ENCODE assay signal across 1 cellular context in genomic region chr1:156103521-156103947, GRCh38.
TF ChIP-seq lines count a peak whose summit lies in the region.

No MANE protein-coding gene starts in this region.

TF ChIP-seq in SK-N-SH treated with all-trans-retinoic acid at 6 μM for 48 hours, 23 proteins besides CTCF, POLR2A, EP300 and RAD21 (continued from another document):
- no peak for TF ChIP-seq PATZ1 (CRISPR knock-in tag; IDR thresholded peaks at IDR 0.05; ENCODE audit: borderline replicate concordance)
- TF ChIP-seq CSDC2 (CRISPR knock-in tag; IDR thresholded peaks at IDR 0.05), result no peak
- TF ChIP-seq BACH2 (CRISPR knock-in tag; IDR thresholded peaks at IDR 0.05; ENCODE audit: borderline replicate concordance), result no peak
- TF ChIP-seq, protein P1, sequence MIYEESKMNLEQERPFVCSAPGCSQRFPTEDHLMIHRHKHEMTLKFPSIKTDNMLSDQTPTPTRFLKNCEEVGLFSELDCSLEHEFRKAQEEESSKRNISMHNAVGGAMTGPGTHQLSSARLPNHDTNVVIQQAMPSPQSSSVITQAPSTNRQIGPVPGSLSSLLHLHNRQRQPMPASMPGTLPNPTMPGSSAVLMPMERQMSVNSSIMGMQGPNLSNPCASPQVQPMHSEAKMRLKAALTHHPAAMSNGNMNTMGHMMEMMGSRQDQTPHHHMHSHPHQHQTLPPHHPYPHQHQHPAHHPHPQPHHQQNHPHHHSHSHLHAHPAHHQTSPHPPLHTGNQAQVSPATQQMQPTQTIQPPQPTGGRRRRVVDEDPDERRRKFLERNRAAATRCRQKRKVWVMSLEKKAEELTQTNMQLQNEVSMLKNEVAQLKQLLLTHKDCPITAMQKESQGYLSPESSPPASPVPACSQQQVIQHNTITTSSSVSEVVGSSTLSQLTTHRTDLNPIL (CRISPR knock-in tag; IDR thresholded peaks at IDR 0.05; ENCODE audit: low read depth), result no peak
- TF ChIP-seq ZFP3 (CRISPR knock-in tag; IDR thresholded peaks at IDR 0.05), result no peak
- no peak for TF ChIP-seq SNAI2 (CRISPR knock-in tag; IDR thresholded peaks at IDR 0.05)
- no peak for TF ChIP-seq TOX (CRISPR knock-in tag; IDR thresholded peaks at IDR 0.05; ENCODE audit: borderline replicate concordance)
- no peak for TF ChIP-seq ZC3H10 (CRISPR knock-in tag; IDR thresholded peaks at IDR 0.05)
- TF ChIP-seq ZNF8 (CRISPR knock-in tag; IDR thresholded peaks at IDR 0.05), result no peak
- TF ChIP-seq ZNF70 (CRISPR knock-in tag; IDR thresholded peaks at IDR 0.05), result no peak
- TF ChIP-seq, protein P2, sequence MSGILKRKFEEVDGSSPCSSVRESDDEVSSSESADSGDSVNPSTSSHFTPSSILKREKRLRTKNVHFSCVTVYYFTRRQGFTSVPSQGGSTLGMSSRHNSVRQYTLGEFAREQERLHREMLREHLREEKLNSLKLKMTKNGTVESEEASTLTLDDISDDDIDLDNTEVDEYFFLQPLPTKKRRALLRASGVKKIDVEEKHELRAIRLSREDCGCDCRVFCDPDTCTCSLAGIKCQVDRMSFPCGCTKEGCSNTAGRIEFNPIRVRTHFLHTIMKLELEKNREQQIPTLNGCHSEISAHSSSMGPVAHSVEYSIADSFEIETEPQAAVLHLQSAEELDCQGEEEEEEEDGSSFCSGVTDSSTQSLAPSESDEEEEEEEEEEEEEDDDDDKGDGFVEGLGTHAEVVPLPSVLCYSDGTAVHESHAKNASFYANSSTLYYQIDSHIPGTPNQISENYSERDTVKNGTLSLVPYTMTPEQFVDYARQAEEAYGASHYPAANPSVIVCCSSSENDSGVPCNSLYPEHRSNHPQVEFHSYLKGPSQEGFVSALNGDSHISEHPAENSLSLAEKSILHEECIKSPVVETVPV (CRISPR knock-in tag; IDR thresholded peaks at IDR 0.05), result no peak
- no peak for TF ChIP-seq ZNF565 (CRISPR knock-in tag; conservative IDR thresholded peaks at IDR 0.05; ENCODE audit: low read depth)
- TF ChIP-seq ISL1 (CRISPR knock-in tag; IDR thresholded peaks at IDR 0.05), result no peak
